In the genomic region with DNA sequence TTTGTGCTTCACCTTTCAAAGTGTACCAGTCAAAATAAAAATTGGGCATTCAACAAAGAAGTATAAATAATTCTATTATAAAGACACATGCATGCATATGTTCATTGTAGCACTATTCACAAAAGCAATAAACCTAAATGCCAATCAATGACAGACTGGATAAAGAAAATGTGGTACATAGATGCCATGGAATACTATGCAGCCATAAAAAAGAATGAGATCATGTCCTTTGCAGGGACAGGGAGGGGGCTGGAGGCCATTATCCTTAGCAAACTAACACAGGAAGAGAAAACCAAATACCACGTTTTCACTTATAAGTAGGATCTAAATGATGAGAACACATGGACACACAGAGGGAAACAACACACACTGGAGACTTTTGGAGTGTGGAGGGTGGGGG, we compare ENCODE assay signal across 3 cellular contexts. TPM values are rescaled to one million over a fixed set of nuclear protein-coding genes. Genes with fewer than 3 reads are reported as not detected.
"Had no signal": no experiment of that assay in that cellular context is flagged by ENCODE, and none has a peak within 500 bp of the region (broad histone marks: within the 10 kb centered on the region; RNA-seq: fewer than 3 reads in every experiment).

No MANE protein-coding gene starts in this region.

RNA-seq across cellular contexts. Expression of a gene that starts 28.2 kb away (rescaled TPM):
- total RNA-seq: foreskin keratinocyte had no signal
- polyA plus RNA-seq: foreskin keratinocyte had no signal

RNA-seq across cellular contexts. Expression of a gene that starts 55.7 kb away (rescaled TPM):
- total RNA-seq: epithelial cell of proximal tubule, glomerular endothelial cell had no signal
